In genomic region chr2:17610521-17610920, GRCh38 we compare ENCODE assay signal across 18 cellular contexts.
DNase-seq lines count a peak whose midpoint lies in the region; ATAC-seq, FAIRE-seq and TF ChIP-seq lines count a peak whose summit lies in the region.
"Had no signal": no experiment of that assay in that cellular context is flagged by ENCODE, and none has a peak within 500 bp of the region (broad histone marks: within the 10 kb centered on the region; RNA-seq: fewer than 3 reads in every experiment).

No MANE protein-coding gene starts in this region.

- POLR2A ChIA-PET in SK-N-SH (lab: Yijun Ruan, JAX) = no interaction called here

- H3K4me3 ChIP-seq in SK-N-SH (ENCODE audit: low read depth in 2 of 2, low read length in 1 of 2) (no peak overlapping the region), fibroblast of the aortic adventitia (ENCODE audit: low read depth, low read length) (no peak overlapping the region), pancreas (no peak overlapping the region)
- H3K4me3 ChIP-seq: BLaER1, GM23338 had no signal

- no peak for DNase-seq in SK-N-SH
- DNase-seq in fibroblast of the aortic adventitia (ENCODE audit: low read depth) = peak; percentile 76
- peak; percentile 22 for DNase-seq in hepatic stellate cell (ENCODE audit: low spot score)
- DNase-seq in GM19240 (ENCODE audit: insufficient read length, low spot score) = no peak
- DNase-seq in pancreas = no peak
- DNase-seq: CD8-positive, alpha-beta memory T cell; GF-D8; NCI-H1048; NCI-H345; NCI-H69; NK-92 treated with Interleukin-12 subunit alpha and Interleukin-12 subunit beta, amount 100 ng/mL, for 24 hours had no signal

- no peaks in the 10 kb centered on the region for H3K9me2 ChIP-seq in SK-N-SH

- H3F3A ChIP-seq in SK-N-SH (replicated peaks; ENCODE audit: insufficient read depth) = peaks cover 4% of the 10 kb centered on the region

- no peak overlapping the region for H3K4me2 ChIP-seq in SK-N-SH
- H3K4me2 ChIP-seq: BLaER1, GM23338 had no signal

- FAIRE-seq in pancreas (lab: Jason Lieb, UNC) = no peak
- FAIRE-seq: HTR-8/SVneo had no signal

- H3K27ac ChIP-seq in SK-N-SH (ENCODE audit: low read depth in 2 of 2, low read length in 1 of 2) (no peak overlapping the region), pancreas (no peak overlapping the region)
- H3K27ac ChIP-seq: 22Rv1, BLaER1 had no signal

- H4K20me1 ChIP-seq in SK-N-SH (ENCODE audit: insufficient read depth) = no peaks in the 10 kb centered on the region
- H4K20me1 ChIP-seq: BLaER1 had no signal

- no peaks in the 10 kb centered on the region for H3K27me3 ChIP-seq in SK-N-SH (ENCODE audit: insufficient read depth)
- H3K27me3 ChIP-seq in pancreas = no peaks in the 10 kb centered on the region
- H3K27me3 ChIP-seq: BLaER1 had no signal

- TF ChIP-seq RAD21 in SK-N-SH (IDR thresholded peaks at IDR 0.05; ENCODE audit: low read length) = no peak

- no peaks in the 10 kb centered on the region for H3K79me2 ChIP-seq in SK-N-SH (ENCODE audit: insufficient read depth)

- CTCF ChIA-PET in SK-N-SH (lab: Yijun Ruan, JAX) = no interaction called here

- no peak for TF ChIP-seq CTCF in SK-N-SH (IDR thresholded peaks at IDR 0.05)
- TF ChIP-seq CTCF in fibroblast of the aortic adventitia (IDR thresholded peaks at IDR 0.05; ENCODE audit: insufficient read depth, low read length) = no peak
- no peak for TF ChIP-seq CTCF in pancreas (IDR thresholded peaks at IDR 0.05)

- WGBS in SK-N-SH (ENCODE audit: low lambda C conversion rate) = 80% methylated on average over 3 of the region's 3 CpGs
- 86 to 93% methylated on average over 3 of the region's 3 CpGs for WGBS in pancreas, 2 donors

- H3K9ac ChIP-seq in SK-N-SH = no peak overlapping the region
- H3K9ac ChIP-seq: BLaER1 had no signal

- H3K4me1 ChIP-seq in SK-N-SH (ENCODE audit: control insufficient read depth in 1 of 2, insufficient read depth in 2 of 2, low read depth in 1 of 2, low read length in 1 of 2) (peaks cover 0 to 6% of the 10 kb centered on the region in 2 experiments; a peak in 2 of 4 replicates), pancreas (no peaks in the 10 kb centered on the region)
- H3K4me1 ChIP-seq: BLaER1 had no signal

- H2AFZ ChIP-seq in SK-N-SH (ENCODE audit: low read depth) = no peak overlapping the region
- H2AFZ ChIP-seq: GM23338 had no signal

- no peak for TF ChIP-seq EP300 in SK-N-SH (IDR thresholded peaks at IDR 0.05; ENCODE audit: borderline replicate concordance in 1 of 2, low read depth in 1 of 2, low read length in 1 of 2)

- intact Hi-C loops in pancreas (cut with DNase I) = no loop called here

- ATAC-seq in SK-N-SH treated with all-trans-retinoic acid at 6 μM for 48 hours (0 out of 3 replicates have a peak, but pooled peaks have one; percentile 36), HG02623 (IDR thresholded peaks at IDR 0.05; ENCODE audit: unreplicated experiment) (no peak), HG03469 (IDR thresholded peaks at IDR 0.05; ENCODE audit: unreplicated experiment) (no peak), pancreas (no peak)
- ATAC-seq: GM23338 had no signal

- H3K9me3 ChIP-seq in SK-N-SH (no peaks in the 10 kb centered on the region), pancreas (no peaks in the 10 kb centered on the region)
- H3K9me3 ChIP-seq: BLaER1 had no signal

- H3K36me3 ChIP-seq in SK-N-SH (replicated peaks in 1 of 2; ENCODE audit: control insufficient read depth in 1 of 2, insufficient read depth in 2 of 2, low read length in 1 of 2) (no peaks in the 10 kb centered on the region), pancreas (no peaks in the 10 kb centered on the region)
- H3K36me3 ChIP-seq: BLaER1 had no signal

TF ChIP-seq in SK-N-SH treated with all-trans-retinoic acid at 6 μM for 48 hours, 23 proteins besides CTCF, POLR2A, EP300 and RAD21:
- TF ChIP-seq ZFP30 (CRISPR knock-in tag; IDR thresholded peaks at IDR 0.05) = no peak
- TF ChIP-seq ISL1 (CRISPR knock-in tag; IDR thresholded peaks at IDR 0.05) = peak; percentile 34; the same call in 1 of the 2 replicates

TF ChIP-seq in SK-N-SH, 30 proteins besides CTCF, POLR2A, EP300 and RAD21:
- TF ChIP-seq MXI1 (IDR thresholded peaks at IDR 0.05; ENCODE audit: low read depth, low read length) = no peak
- TF ChIP-seq SMC3 (IDR thresholded peaks at IDR 0.05; ENCODE audit: low read depth, low read length) = no peak

Comparison
In these comparisons a context has a peak if more than half of its experiments do, and no peak if none do; other contexts are left out.
1. DNase-seq: peak in fibroblast of the aortic adventitia (single experiment) and hepatic stellate cell (single experiment); none in SK-N-SH (single experiment), GM19240 (single experiment) and pancreas (0 of 6).